Comparison of ENCODE assay signal across 12 cellular contexts in genomic region chr18:63603772-63604171, GRCh38. TPM values are rescaled to one million over a fixed set of nuclear protein-coding genes. Genes with fewer than 3 reads are reported as not detected.
DNase-seq lines count a peak whose midpoint lies in the region; ATAC-seq, FAIRE-seq and TF ChIP-seq lines count a peak whose summit lies in the region.
"Had no signal": no experiment of that assay in that cellular context is flagged by ENCODE, and none has a peak within 500 bp of the region (broad histone marks: within the 10 kb centered on the region; RNA-seq: fewer than 3 reads in every experiment).

No MANE protein-coding gene starts in this region.

- no peaks in the 10 kb centered on the region for H3K9me3 Mint-ChIP-seq in activated T-helper 2 cell treated with anti-CD3 and anti-CD28 coated beads, Interferon-gamma antibody, Interleukin-2, Interleukin-4, amounts not matched to agents 10 μg/mL and 5 μg/mL and 100 μg/mL, durations not matched to agents 14 hours and 24 hours and 36 hours
- H3K9me3 Mint-ChIP-seq: natural killer cell treated with Interleukin-12 subunit alpha and Interleukin-12 subunit beta and Interleukin-15 and Interleukin-18, amount 100 ng/mL, for 72 hours had no signal

- no peaks in the 10 kb centered on the region for H3K4me1 ChIP-seq in prostate gland (replicated peaks)
- H3K4me1 ChIP-seq: SJCRH30 had no signal

- in situ Hi-C loops in brain microvascular endothelial cell (cut with HindIII; ENCODE audit: low pct_ligation_motif_present, low sequenced_read_pairs), result no loop called here

- no peak overlapping the region for H3K4me3 Mint-ChIP-seq in activated T-helper 2 cell treated with anti-CD3 and anti-CD28 coated beads, Interferon-gamma antibody, Interleukin-2, Interleukin-4, amounts not matched to agents 10 μg/mL and 5 μg/mL and 100 μg/mL, durations not matched to agents 14 hours and 24 hours and 36 hours (ENCODE audit: low read depth)
- H3K4me3 Mint-ChIP-seq: IgD-negative memory B cell; natural killer cell treated with Interleukin-12 subunit alpha and Interleukin-12 subunit beta and Interleukin-15 and Interleukin-18, amount 100 ng/mL, for 72 hours had no signal

- peaks cover 2% of the 10 kb centered on the region for H3K4me1 Mint-ChIP-seq in activated T-helper 2 cell treated with anti-CD3 and anti-CD28 coated beads, Interferon-gamma antibody, Interleukin-2, Interleukin-4, amounts not matched to agents 10 μg/mL and 5 μg/mL and 100 μg/mL, durations not matched to agents 14 hours and 24 hours and 36 hours (ENCODE audit: low read depth)
- H3K4me1 Mint-ChIP-seq: IgD-negative memory B cell had no signal

- intact Hi-C loops in activated T-helper 2 cell treated with anti-CD3 and anti-CD28 coated beads, Interferon-gamma antibody, Interleukin-2, Interleukin-4, amounts not matched to agents 10 μg/mL and 5 μg/mL and 100 μg/mL, durations not matched to agents 14 hours and 24 hours and 36 hours (cut with micrococcal nuclease), result no loop called here
- intact Hi-C loops in prostate gland (cut with DNase I), result no loop called here

- no peaks in the 10 kb centered on the region for H3K9me3 ChIP-seq in prostate gland
- H3K9me3 ChIP-seq: SJCRH30 had no signal

- peaks cover 4% of the 10 kb centered on the region for H3K27me3 Mint-ChIP-seq in activated T-helper 2 cell treated with anti-CD3 and anti-CD28 coated beads, Interferon-gamma antibody, Interleukin-2, Interleukin-4, amounts not matched to agents 10 μg/mL and 5 μg/mL and 100 μg/mL, durations not matched to agents 14 hours and 24 hours and 36 hours (ENCODE audit: low read depth)

- TF ChIP-seq POLR2A in GM12891 (IDR thresholded peaks at IDR 0.05; ENCODE audit: low read depth, low read length) (no peak), prostate gland (IDR thresholded peaks at IDR 0.05) (no peak)

- ATAC-seq in GM21367 (IDR thresholded peaks at IDR 0.05; ENCODE audit: unreplicated experiment) (peak; percentile 97), HG03097 (IDR thresholded peaks at IDR 0.05; ENCODE audit: low FRiP score, unreplicated experiment) (peak; percentile 94)

- DNase-seq in GM12891 (ENCODE audit: insufficient read length, low spot score) (peak; percentile 18), brain microvascular endothelial cell (peak; percentile 24), NOMO-1 (lab: John Stamatoyannopoulos, UW; ENCODE audit: unreplicated experiment in 2 of 2) (no peak), prostate gland (ENCODE audit: low spot score) (no peak), NCI-H1048 (lab: John Stamatoyannopoulos, UW) (no peak)
- no peak for DNase-seq in activated T-helper 2 cell treated with anti-CD3 and anti-CD28 coated beads, Interferon-gamma antibody, Interleukin-2, Interleukin-4, amounts not matched to agents 10 μg/mL and 5 μg/mL and 100 μg/mL, durations not matched to agents 14 hours and 24 hours and 36 hours (ENCODE audit: low spot score)
- DNase-seq: foreskin melanocyte, SJCRH30 had no signal

- no peaks in the 10 kb centered on the region for H3K27me3 ChIP-seq in brain microvascular endothelial cell (replicated peaks)
- H3K27me3 ChIP-seq in prostate gland (replicated peaks; ENCODE audit: insufficient read depth), result no peaks in the 10 kb centered on the region
- H3K27me3 ChIP-seq: SJCRH30 had no signal

- 47% methylated on average over 1 of the region's 1 CpG for WGBS in prostate gland

- peak; percentile 94 for FAIRE-seq in GM12891 (lab: Jason Lieb, UNC)

- H3K27ac ChIP-seq in brain microvascular endothelial cell, result no peak overlapping the region
- H3K27ac ChIP-seq in prostate gland, result no peak overlapping the region
- H3K27ac ChIP-seq: SJCRH30 had no signal

- TF ChIP-seq CTCF in brain microvascular endothelial cell (IDR thresholded peaks at IDR 0.05; ENCODE audit: low read depth, low read length, missing control alignments) (no peak), prostate gland (IDR thresholded peaks at IDR 0.05) (no peak)

- H3K27ac Mint-ChIP-seq in activated T-helper 2 cell treated with anti-CD3 and anti-CD28 coated beads, Interferon-gamma antibody, Interleukin-2, Interleukin-4, amounts not matched to agents 10 μg/mL and 5 μg/mL and 100 μg/mL, durations not matched to agents 14 hours and 24 hours and 36 hours, result no peak overlapping the region
- H3K27ac Mint-ChIP-seq: IgD-negative memory B cell; natural killer cell treated with Interleukin-12 subunit alpha and Interleukin-12 subunit beta and Interleukin-15 and Interleukin-18, amount 100 ng/mL, for 72 hours had no signal

- H3K36me3 ChIP-seq in brain microvascular endothelial cell (replicated peaks) (no peaks in the 10 kb centered on the region), prostate gland (no peaks in the 10 kb centered on the region)
- H3K36me3 ChIP-seq: SJCRH30 had no signal

- H3K36me3 Mint-ChIP-seq in activated T-helper 2 cell treated with anti-CD3 and anti-CD28 coated beads, Interferon-gamma antibody, Interleukin-2, Interleukin-4, amounts not matched to agents 10 μg/mL and 5 μg/mL and 100 μg/mL, durations not matched to agents 14 hours and 24 hours and 36 hours (ENCODE audit: low read depth), result no peaks in the 10 kb centered on the region
- H3K36me3 Mint-ChIP-seq: IgD-negative memory B cell; natural killer cell treated with Interleukin-12 subunit alpha and Interleukin-12 subunit beta and Interleukin-15 and Interleukin-18, amount 100 ng/mL, for 72 hours had no signal

- H3K4me3 ChIP-seq in brain microvascular endothelial cell (ENCODE audit: low read depth, low read length) (no peak overlapping the region), prostate gland (no peak overlapping the region)
- H3K4me3 ChIP-seq: SJCRH30 had no signal

TF ChIP-seq in GM12891, 5 proteins besides CTCF, POLR2A, EP300 and RAD21:
- TF ChIP-seq POLR2AphosphoS5 (IDR thresholded peaks at IDR 0.05; ENCODE audit: low read depth, low read length), result no peak
- TF ChIP-seq TAF1 (IDR thresholded peaks at IDR 0.05; ENCODE audit: low read depth, low read length), result no peak
- TF ChIP-seq SPI1 (IDR thresholded peaks at IDR 0.05; ENCODE audit: low read depth, low read length), result no peak
- no peak for TF ChIP-seq PAX5 (IDR thresholded peaks at IDR 0.05; ENCODE audit: insufficient read depth, low read length, severe bottlenecking)
- no peak; the same call in 1 of the 2 replicates for TF ChIP-seq POU2F2 (IDR thresholded peaks at IDR 0.05; ENCODE audit: low read depth, low read length)
TF ChIP-seq in GM12891: peak in this region for 0.

RNA-seq across cellular contexts. Expression of gene SERPINB13, which starts 16.6 kb away (rescaled TPM):
- polyA plus RNA-seq in GM12891 (2012; ENCODE audit: low read depth, missing spikeins), result not detected
- total RNA-seq in activated T-helper 2 cell treated with anti-CD3 and anti-CD28 coated beads, Interferon-gamma antibody, Interleukin-2, Interleukin-4, amounts not matched to agents 10 μg/mL and 5 μg/mL and 100 μg/mL, durations not matched to agents 14 hours and 24 hours and 36 hours, result not detected in 2 replicates
- total RNA-seq in prostate gland, result under 1 TPM in 1 of 2 donors, not detected in 1; 0.57 TPM
- total RNA-seq: natural killer cell treated with Interleukin-12 subunit alpha and Interleukin-12 subunit beta and Interleukin-15 and Interleukin-18, amount 100 ng/mL, for 72 hours; SJCRH30 had no signal
- polyA plus RNA-seq: IgD-negative memory B cell had no signal

RNA-seq across cellular contexts. Expression of gene SERPINB4, which starts 40.3 kb away (rescaled TPM):
- polyA plus RNA-seq in GM12891 (2012; ENCODE audit: low read depth, missing spikeins), result not detected
- not detected in 2 replicates for total RNA-seq in activated T-helper 2 cell treated with anti-CD3 and anti-CD28 coated beads, Interferon-gamma antibody, Interleukin-2, Interleukin-4, amounts not matched to agents 10 μg/mL and 5 μg/mL and 100 μg/mL, durations not matched to agents 14 hours and 24 hours and 36 hours
- 1 to 10 TPM in 1 of 2 donors, under 1 TPM in 1; 0.51 to 1.1 TPM for total RNA-seq in prostate gland
- total RNA-seq: natural killer cell treated with Interleukin-12 subunit alpha and Interleukin-12 subunit beta and Interleukin-15 and Interleukin-18, amount 100 ng/mL, for 72 hours; SJCRH30 had no signal
- polyA plus RNA-seq: IgD-negative memory B cell had no signal

RNA-seq across cellular contexts. Expression of gene SERPINB3, which starts 57.9 kb away (rescaled TPM):
- polyA plus RNA-seq in GM12891 (2012; ENCODE audit: low read depth, missing spikeins), result not detected
- not detected in 2 replicates for total RNA-seq in activated T-helper 2 cell treated with anti-CD3 and anti-CD28 coated beads, Interferon-gamma antibody, Interleukin-2, Interleukin-4, amounts not matched to agents 10 μg/mL and 5 μg/mL and 100 μg/mL, durations not matched to agents 14 hours and 24 hours and 36 hours
- 1 to 10 TPM; 8.5 to 8.8 TPM for total RNA-seq in prostate gland
- total RNA-seq: natural killer cell treated with Interleukin-12 subunit alpha and Interleukin-12 subunit beta and Interleukin-15 and Interleukin-18, amount 100 ng/mL, for 72 hours; SJCRH30 had no signal
- polyA plus RNA-seq: IgD-negative memory B cell had no signal

Comparison
In these comparisons a context has a peak if more than half of its experiments do, and no peak if none do; other contexts are left out.
1. DNase-seq: peak in GM12891 (single experiment) and brain microvascular endothelial cell (single experiment); none in NOMO-1 (0 of 2), activated T-helper 2 cell treated with anti-CD3 and anti-CD28 coated beads, Interferon-gamma antibody, Interleukin-2, Interleukin-4, amounts not matched to agents 10 μg/mL and 5 μg/mL and 100 μg/mL, durations not matched to agents 14 hours and 24 hours and 36 hours (single experiment), prostate gland (single experiment) and NCI-H1048 (single experiment).